In the genomic region with DNA sequence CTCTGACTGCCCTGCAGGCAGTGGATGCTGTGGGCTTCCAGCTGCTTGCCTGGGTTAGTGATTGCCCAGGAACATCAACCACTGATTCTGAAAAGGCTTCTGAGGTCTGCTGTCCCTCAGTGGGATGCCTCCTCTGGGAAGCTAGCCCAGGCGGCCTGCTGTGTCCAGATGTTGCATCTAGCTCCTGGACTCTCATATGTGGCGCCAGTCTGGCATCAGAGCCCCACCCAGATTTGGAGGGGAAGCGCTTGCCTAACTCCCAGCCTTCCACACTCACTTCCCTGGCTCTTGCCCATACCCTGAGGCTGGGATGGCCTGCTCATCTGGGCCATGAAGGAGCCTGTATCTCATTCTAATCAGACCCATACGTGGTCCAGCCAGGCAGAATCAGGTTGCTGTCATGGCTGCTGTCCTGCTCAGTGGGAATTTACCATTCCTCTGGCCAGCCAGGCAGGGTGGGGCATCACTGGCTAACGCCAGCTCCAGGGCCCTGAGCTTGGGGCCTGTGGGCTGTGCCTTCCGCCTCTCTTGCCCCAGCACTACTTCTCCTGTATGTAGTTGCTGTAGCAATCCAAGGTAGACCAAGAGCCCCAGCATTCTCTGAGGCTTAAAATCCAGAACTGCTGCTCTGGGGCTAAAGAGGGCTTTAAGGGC, we compare ENCODE assay signal across 15 cellular contexts. TPM values are rescaled to one million over a fixed set of nuclear protein-coding genes. Genes with fewer than 3 reads are reported as not detected.
DNase-seq lines count a peak whose midpoint lies in the region; ATAC-seq, FAIRE-seq and TF ChIP-seq lines count a peak whose summit lies in the region.
"Had no signal": no experiment of that assay in that cellular context is flagged by ENCODE, and none has a peak within 500 bp of the region (broad histone marks: within the 10 kb centered on the region; RNA-seq: fewer than 3 reads in every experiment).

No MANE protein-coding gene starts in this region.

- H3K4me1 Mint-ChIP-seq in T-cell (peaks cover 37 to 44% (median 41%) of the 10 kb centered on the region in 3 donors), endodermal cell (peaks cover 21% of the 10 kb centered on the region)
- peaks cover 27 to 40% (median 35%) of the 10 kb centered on the region in 3 donors for H3K4me1 Mint-ChIP-seq in CD8-positive, alpha-beta memory T cell

- H4K20me1 ChIP-seq in IMR-90 (ENCODE audit: insufficient read depth, low read length) (peaks cover 52% of the 10 kb centered on the region), H1 (replicated peaks in 1 of 2; ENCODE audit: control insufficient read depth in 1 of 2, insufficient read depth in 2 of 2, low read length in 2 of 2) (peaks cover 0 to 4% of the 10 kb centered on the region in 2 experiments)

- H3K79me2 ChIP-seq in H1 (ENCODE audit: control insufficient read depth in 1 of 2, insufficient read depth in 2 of 2, low read length in 2 of 2) = no peaks in the 10 kb centered on the region

- H3K56ac ChIP-seq in IMR-90 (ENCODE audit: extremely low read depth, insufficient read depth, low read length) = no peak overlapping the region
- H3K56ac ChIP-seq in H1 (replicated peaks; ENCODE audit: insufficient read length, low read depth, low read length) = no peak overlapping the region

- H3K79me1 ChIP-seq in IMR-90 (ENCODE audit: low read depth in 1 of 2, low read length in 2 of 2) (peaks cover 37 to 88% of the 10 kb centered on the region in 2 experiments), H1 (ENCODE audit: low read depth, low read length) (no peaks in the 10 kb centered on the region)

- no peak overlapping the region for H2BK120ac ChIP-seq in IMR-90 (ENCODE audit: low read depth, low read length)
- H2BK120ac ChIP-seq in H1 (replicated peaks; ENCODE audit: low read depth, low read length) = no peak overlapping the region

- H3K4me2 ChIP-seq in IMR-90 (ENCODE audit: low read depth, low read length) (no peak overlapping the region), H1 (ENCODE audit: insufficient read depth in 1 of 2, low read depth in 2 of 2, low read length in 2 of 2) (no peak overlapping the region)

- H4K5ac ChIP-seq in IMR-90 (ENCODE audit: low read depth, low read length) = no peak overlapping the region
- H4K5ac ChIP-seq in H1 (ENCODE audit: insufficient read length, low read depth, low read length) = no peak overlapping the region

- peaks cover 45% of the 10 kb centered on the region for H3K36me3 ChIP-seq in IMR-90 (ENCODE audit: control insufficient read depth, insufficient read depth, low read length)
- H3K36me3 ChIP-seq in H1 (ENCODE audit: control insufficient read depth in 2 of 4, insufficient read depth in 4 of 4, low read length in 3 of 4) = peaks cover 0 to 2% (median 0%) of the 10 kb centered on the region in 4 experiments; a peak in 3 of 8 replicates
- peaks cover 19% of the 10 kb centered on the region for H3K36me3 ChIP-seq in CD8-positive, alpha-beta memory T cell (ENCODE audit: insufficient read depth, low read length)
- no peaks in the 10 kb centered on the region for H3K36me3 ChIP-seq in endodermal cell (ENCODE audit: control insufficient read depth, insufficient read depth, low read length)

- H2BK12ac ChIP-seq in H1 (ENCODE audit: low read depth, low read length) = no peak overlapping the region

- no peak for TF ChIP-seq EP300 in H1 (IDR thresholded peaks at IDR 0.05; ENCODE audit: borderline replicate concordance in 1 of 2, low read depth in 2 of 2, low read length in 2 of 2)

- no peak overlapping the region for H2BK5ac ChIP-seq in IMR-90 (ENCODE audit: low read depth, low read length, poor library complexity, severe bottlenecking)
- H2BK5ac ChIP-seq in H1 (ENCODE audit: low read depth, low read length) = no peak overlapping the region

- H3K4me3 ChIP-seq in IMR-90 (ENCODE audit: insufficient read depth, low read depth, low read length) (no peak overlapping the region), H1 (ENCODE audit: extremely low read depth in 1 of 4, insufficient read depth in 2 of 4, low read depth in 3 of 4, low read length in 4 of 4) (no peak overlapping the region), endodermal cell (ENCODE audit: low read length) (no peak overlapping the region)
- no peak overlapping the region for H3K4me3 ChIP-seq in CD8-positive, alpha-beta memory T cell (ENCODE audit: low read length)

- H2BK15ac ChIP-seq in IMR-90 (ENCODE audit: low read depth, low read length) (no peak overlapping the region), H1 (ENCODE audit: low read length) (no peak overlapping the region)

- H3K4me1 ChIP-seq in IMR-90 (ENCODE audit: control insufficient read depth, insufficient read depth, low read length) = peaks cover 36% of the 10 kb centered on the region
- peaks cover 0 to 23% (median 11%) of the 10 kb centered on the region in 4 experiments; a peak in 6 of 7 replicates for H3K4me1 ChIP-seq in H1 (replicated peaks in 1 of 4; ENCODE audit: control insufficient read depth in 3 of 4, insufficient read depth in 4 of 4, low read length in 3 of 4)
- peaks cover 37% of the 10 kb centered on the region for H3K4me1 ChIP-seq in CD8-positive, alpha-beta memory T cell (ENCODE audit: insufficient read depth, low read length)
- H3K4me1 ChIP-seq in endodermal cell (ENCODE audit: control insufficient read depth, insufficient read depth, low read length) = no peaks in the 10 kb centered on the region

- no TSS peak for BruUV-seq in IMR-90 (replicated peaks; lab: Mats Ljungman, UMichigan)

- dilution Hi-C loops in IMR-90 (cut with HindIII; ENCODE audit: low sequenced_read_pairs, unreplicated experiment) = no loop called here

- peaks cover 0 to 12% of the 10 kb centered on the region in 2 donors for H3K27me3 Mint-ChIP-seq in T-cell
- peaks cover 0 to 6% of the 10 kb centered on the region in 2 donors for H3K27me3 Mint-ChIP-seq in CD8-positive, alpha-beta memory T cell
- peaks cover 62% of the 10 kb centered on the region for H3K27me3 Mint-ChIP-seq in endodermal cell (ENCODE audit: insufficient read depth)

- H3K4ac ChIP-seq in IMR-90 (ENCODE audit: low read depth, low read length) = no peak overlapping the region; the same call in 1 of the 2 replicates
- H3K4ac ChIP-seq in H1 (replicated peaks; ENCODE audit: insufficient read length, low read depth, low read length) = no peak overlapping the region

- H2AK9ac ChIP-seq in IMR-90 (replicated peaks; ENCODE audit: low read depth, low read length, poor library complexity) = no peak overlapping the region

- TF ChIP-seq RAD21 in IMR-90 (IDR thresholded peaks at IDR 0.05; ENCODE audit: low read length) = no peak
- TF ChIP-seq RAD21 in H1 (IDR thresholded peaks at IDR 0.05 in 1 of 2, conservative IDR thresholded peaks at IDR 0.05 in 1 of 2; ENCODE audit: low read depth in 2 of 2, low read length in 2 of 2) = no peak

- no peak for TF ChIP-seq CTCF in IMR-90 (conservative IDR thresholded peaks at IDR 0.05; ENCODE audit: low read depth, low read length)
- no peak for TF ChIP-seq CTCF in H1 (IDR thresholded peaks at IDR 0.05; ENCODE audit: control extremely low read depth in 1 of 3, insufficient read depth in 1 of 3, low read depth in 1 of 3, low read length in 3 of 3)
- TF ChIP-seq CTCF in omental fat pad (IDR thresholded peaks at IDR 0.05) = no peak
- TF ChIP-seq CTCF in endodermal cell (conservative IDR thresholded peaks at IDR 0.05) = no peak

- no peak overlapping the region for H2AFZ ChIP-seq in IMR-90 (replicated peaks; ENCODE audit: low read length, poor library complexity)
- no peak overlapping the region for H2AFZ ChIP-seq in H1 (ENCODE audit: low read length)

- no peak for TF ChIP-seq POLR2A in IMR-90 (IDR thresholded peaks at IDR 0.05; ENCODE audit: low read depth, low read length)
- TF ChIP-seq POLR2A in H1 (IDR thresholded peaks at IDR 0.05; ENCODE audit: control extremely low read depth in 1 of 2, low read depth in 2 of 2, low read length in 2 of 2) = no peak

- H3K27ac Mint-ChIP-seq in T-cell (peak overlapping the region in 1 of 2 donors; percentile 46), endodermal cell (no peak overlapping the region)
- H3K27ac Mint-ChIP-seq in CD8-positive, alpha-beta memory T cell = peak overlapping the region in 1 of 8 donors; percentile 8
- H3K27ac Mint-ChIP-seq: CD4-positive, alpha-beta T cell had no signal

- H3K14ac ChIP-seq in IMR-90 (replicated peaks; ENCODE audit: low read depth, low read length) (no peak overlapping the region), H1 (ENCODE audit: insufficient read length) (no peak overlapping the region)

- in situ Hi-C loops in IMR-90 (cut with MboI; ENCODE audit: low sequenced_read_pairs) = loop anchor here (5.0 to 25.0 kb wide), 3 partner anchors 63 to 270 kb away; no protein-coding TSS in a partner anchor

- H2BK20ac ChIP-seq in IMR-90 (ENCODE audit: low read depth, low read length) (no peak overlapping the region), H1 (ENCODE audit: low read length) (no peak overlapping the region)

- H3K23ac ChIP-seq in IMR-90 (ENCODE audit: low read depth, low read length) (peak overlapping the region; percentile 13; the same call in 1 of the 2 replicates), H1 (ENCODE audit: insufficient read length) (no peak overlapping the region)

- no peaks in the 10 kb centered on the region for H3K9me3 ChIP-seq in IMR-90 (ENCODE audit: control insufficient read depth, insufficient read depth, low read length)
- no peaks in the 10 kb centered on the region for H3K9me3 ChIP-seq in H1 (ENCODE audit: insufficient read depth in 2 of 2, low read depth in 1 of 2, low read length in 1 of 2)
- no peaks in the 10 kb centered on the region for H3K9me3 ChIP-seq in CD8-positive, alpha-beta memory T cell (ENCODE audit: low read length)
- H3K9me3 ChIP-seq in endodermal cell (ENCODE audit: control insufficient read depth, low read length) = no peaks in the 10 kb centered on the region

- H4K8ac ChIP-seq in IMR-90 (ENCODE audit: low read depth in 2 of 2, low read length in 2 of 2) (no peak overlapping the region), H1 (ENCODE audit: extremely low read depth, insufficient read depth, low read length) (peak overlapping the region; percentile 8; the same call in 1 of the 2 replicates)

- no peak for FAIRE-seq in H1 (lab: Jason Lieb, UNC)
- FAIRE-seq: small intestine, TTC549 had no signal

- H3K4me3 Mint-ChIP-seq in T-cell = no peak overlapping the region
- peak overlapping the region in 1 of 7 donors; percentile 25 for H3K4me3 Mint-ChIP-seq in CD8-positive, alpha-beta memory T cell
- no peak overlapping the region for H3K4me3 Mint-ChIP-seq in endodermal cell

- WGBS in IMR-90 (ENCODE audit: extremely low coverage in 2 of 2, insufficient read length in 1 of 2), 2 experiments = 80% methylated on average over 1 of the region's 6 CpGs; no CpG with 5 or more reads in 1 of the 2 experiments
- 87% methylated on average over 6 of the region's 6 CpGs; no CpG with 5 or more reads in 1 of the 2 experiments for WGBS in H1 (ENCODE audit: extremely low coverage in 1 of 2, insufficient coverage in 1 of 2, insufficient read length in 1 of 2, insufficient replicate concordance in 2 of 2, low coverage in 1 of 2, low lambda C conversion rate in 2 of 2, missing lambda C conversion rate in 1 of 2), 2 experiments
- 90 to 100% methylated on average over 2 to 6 of the region's 6 CpGs for WGBS in endodermal cell (ENCODE audit: insufficient coverage in 1 of 2, insufficient read length in 1 of 2), 2 experiments

- POLR2A ChIA-PET in IMR-90 (lab: Charles Lee; ENCODE audit: unreplicated experiment) = no interaction called here
- POLR2A ChIA-PET in H1 (lab: Charles Lee; ENCODE audit: partially characterized antibody) = no interaction called here
- POLR2A ChIA-PET in T-cell (lab: Charles Lee) = no interaction called here
- POLR2A ChIA-PET in CD8-positive, alpha-beta memory T cell (lab: Charles Lee) = no interaction called here

- CTCF ChIA-PET in IMR-90 (lab: Yijun Ruan, JAX) (interaction anchor here (0.9 to 1.5 kb wide), 3 partner anchors 44 to 123 kb away, joined by 3 to 4 read pairs (median 3); no protein-coding TSS in a partner anchor), H1 (lab: Charles Lee; ENCODE audit: partially characterized antibody) (interaction anchor here (1.0 to 20.1 kb wide), 5 partner anchors 10 to 138 kb away, joined by 3 to 333 read pairs (median 5); a partner anchor contains a TSS), T-cell (lab: Charles Lee) (interaction anchor here in 1 of 2 donors (0.6 kb wide), 1 partner anchor 138 kb away, joined by 3 read pairs; no protein-coding TSS in a partner anchor)
- CTCF ChIA-PET in CD8-positive, alpha-beta memory T cell (lab: Charles Lee) = interaction anchor here (1.4 kb wide), 2 partner anchors 8 to 123 kb away, joined by 3 read pairs; no protein-coding TSS in a partner anchor

- H3K9me3 Mint-ChIP-seq in T-cell (no peaks in the 10 kb centered on the region), endodermal cell (no peaks in the 10 kb centered on the region)
- H3K9me3 Mint-ChIP-seq in CD8-positive, alpha-beta memory T cell = no peaks in the 10 kb centered on the region
- H3K9me3 Mint-ChIP-seq: activated T-cell treated with anti-CD3 and anti-CD28 coated beads, Interleukin-2, amount 50 U/mL, for 4 hours; CD4-positive, alpha-beta T cell had no signal

- intact Hi-C loops in IMR-90 (cut with micrococcal nuclease) = loop anchor here (5.0 kb wide), 1 partner anchor 367 kb away; a partner anchor contains a TSS

- H3K18ac ChIP-seq in IMR-90 (ENCODE audit: low read depth, low read length) (no peak overlapping the region), H1 (ENCODE audit: extremely low read depth, low read length) (no peak overlapping the region)

- ATAC-seq in IMR-90 (ENCODE audit: low read depth) (no peak), omental fat pad (ENCODE audit: low FRiP score) (peak; percentile 10), T-cell (replicated peaks in 1 of 4) (no peak), HG02571 (IDR thresholded peaks at IDR 0.05; ENCODE audit: unreplicated experiment) (no peak)
- ATAC-seq: activated T-cell treated with anti-CD3 and anti-CD28 coated beads, Interleukin-2, amount 50 U/mL, for 4 hours had no signal

- DNase-seq in AG08396 (ENCODE audit: low spot score) (peak; percentile 28), IMR-90 (peak; percentile 29), H1 (ENCODE audit: low read depth in 1 of 2, low spot score in 2 of 2) (no peak), omental fat pad (ENCODE audit: low spot score) (no peak), T-cell (no peak), endodermal cell (no peak)
- DNase-seq in CD8-positive, alpha-beta memory T cell = no peak
- DNase-seq: activated T-cell treated with anti-CD3 and anti-CD28 coated beads, Interleukin-2, amount 50 U/mL, for 4 hours; CD4-positive, alpha-beta T cell; midbrain; NCI-H187 treated with DMSO at 0.1 percent for 48 hours; small intestine; stimulated activated CD8-positive, alpha-beta memory T cell treated with anti-CD3 and anti-CD28 coated beads, Interleukin-4, amount 100 ng/mL, for 48 hours had no signal

- H4K91ac ChIP-seq in IMR-90 (ENCODE audit: insufficient read depth, low read depth, low read length) = no peak overlapping the region
- H4K91ac ChIP-seq in H1 (replicated peaks; ENCODE audit: insufficient read length, low read length) = no peak overlapping the region

- H3K27ac ChIP-seq in IMR-90 (ENCODE audit: insufficient read depth, low read length) (no peak overlapping the region), H1 (ENCODE audit: low read depth, low read length) (no peak overlapping the region), endodermal cell (ENCODE audit: low read depth, low read length) (no peak overlapping the region)
- H3K27ac ChIP-seq in CD8-positive, alpha-beta memory T cell (ENCODE audit: low read depth, low read length) = no peak overlapping the region

- H2AK5ac ChIP-seq in IMR-90 (ENCODE audit: low read depth, low read length) (0 out of 2 replicates have a peak overlapping the region, but pooled peaks have one; percentile 7), H1 (ENCODE audit: low read depth, low read length) (no peak overlapping the region)

- H3K9ac ChIP-seq in IMR-90 (ENCODE audit: low read depth, low read length) (no peak overlapping the region), H1 (replicated peaks in 1 of 4; ENCODE audit: extremely low read depth in 1 of 4, low read depth in 3 of 4, low read length in 3 of 4) (no peak overlapping the region), endodermal cell (ENCODE audit: extremely low read depth, low read length, poor library complexity, severe bottlenecking) (no peak overlapping the region)

- peaks cover 12% of the 10 kb centered on the region; the same call in 1 of the 2 replicates for H3K23me2 ChIP-seq in H1 (ENCODE audit: low read depth, low read length)

- peaks cover 27% of the 10 kb centered on the region for H3K36me3 Mint-ChIP-seq in T-cell
- H3K36me3 Mint-ChIP-seq in CD8-positive, alpha-beta memory T cell = peaks cover 7 to 28% (median 7%) of the 10 kb centered on the region in 3 donors
- no peaks in the 10 kb centered on the region for H3K36me3 Mint-ChIP-seq in endodermal cell (ENCODE audit: low read depth)

- peaks cover 45% of the 10 kb centered on the region for H3K9me1 ChIP-seq in IMR-90 (ENCODE audit: insufficient read depth, low read length)

- no peaks in the 10 kb centered on the region for H3K27me3 ChIP-seq in IMR-90 (ENCODE audit: control insufficient read depth, insufficient read depth, low read length)
- peaks cover 4 to 24% (median 18%) of the 10 kb centered on the region in 4 experiments for H3K27me3 ChIP-seq in H1 (replicated peaks in 1 of 4; ENCODE audit: control insufficient read depth in 3 of 4, extremely low read depth in 1 of 4, insufficient read depth in 3 of 4, low read length in 3 of 4)
- no peaks in the 10 kb centered on the region for H3K27me3 ChIP-seq in CD8-positive, alpha-beta memory T cell (ENCODE audit: insufficient read depth, low read length, poor library complexity, severe bottlenecking)
- H3K27me3 ChIP-seq in endodermal cell (ENCODE audit: control insufficient read depth, insufficient read depth, low read length, poor library complexity, severe bottlenecking) = peaks cover 26% of the 10 kb centered on the region

RNA-seq across cellular contexts. Expression of a gene that starts 4.1 kb away (rescaled TPM):
- total RNA-seq in IMR-90 (2012; rRNA removed) (9.4 and 14.3 TPM in 2 replicates), omental fat pad (100 to 1,000 TPM; 103 to 158 (median 118) TPM), T-cell (1 to 10 TPM; 4.8 to 9.5 (median 8.3) TPM), endodermal cell (1 to 10 TPM; 1.0 to 2.1 TPM)
- polyA plus RNA-seq in IMR-90 (2012; rRNA removed) (22.0 and 25.6 TPM in 2 replicates), H1 (2011; rRNA removed) (4.2 and 5.4 TPM in 2 replicates)
- polyA plus RNA-seq in IMR-90 (2012; cell fraction: cytosol; rRNA removed) = 19.2 and 30.9 TPM in 2 replicates
- 26.9 and 32.7 TPM in 2 replicates for polyA plus RNA-seq in IMR-90 (2012; cell fraction: nucleus; rRNA removed; ENCODE audit: low replicate concordance)
- 2.0 and 3.3 TPM in 2 replicates for total RNA-seq in H1 (2021; fragmentation: NEBNext Ultra II Directional; extraction: Animal tissue kit (Norgen Biotek cat#: 25700))
- 3.4 TPM for polyA plus RNA-seq in H1 (2011; cell fraction: cytosol; rRNA removed)
- 6.3 TPM for polyA plus RNA-seq in H1 (2011; cell fraction: nucleus; rRNA removed)
- 2.0 to 4.0 TPM (median 3.2 TPM) in 4 replicates for polyA plus RNA-seq in H1 (2012, experiment 1 of 2)
- 4.0 TPM for polyA plus RNA-seq in H1 (2012, experiment 2 of 2)
- polyA plus RNA-seq in H1 (2013, experiment 1 of 2) = 1.8 TPM
- polyA plus RNA-seq in H1 (2013, experiment 2 of 2) = 1.5 TPM
- 4.0 and 4.2 TPM in 2 replicates for polyA minus RNA-seq in H1 (2011; rRNA and poly(A)+ RNA removed)
- 4.2 TPM for polyA minus RNA-seq in H1 (2011; cell fraction: cytosol; rRNA and poly(A)+ RNA removed)
- polyA minus RNA-seq in H1 (2011; cell fraction: nucleus; rRNA and poly(A)+ RNA removed) = 2.6 TPM
- total RNA-seq in CD8-positive, alpha-beta memory T cell = 10 to 100 TPM; 82.8 to 87.8 TPM
- 5.6 TPM for polyA plus RNA-seq in CD8-positive, alpha-beta memory T cell
- 8.3 TPM for polyA plus RNA-seq in endodermal cell (2013, experiment 1 of 2)
- polyA plus RNA-seq in endodermal cell (2013, experiment 2 of 2) = 7.3 TPM

Comparison
In these comparisons a context has a peak if more than half of its experiments do, and no peak if none do; other contexts are left out.
1. DNase-seq: peak in AG08396 (single experiment) and IMR-90 (single experiment); none in H1 (0 of 2), omental fat pad (single experiment), T-cell (0 of 34), CD8-positive, alpha-beta memory T cell (0 of 5) and endodermal cell (single experiment).